In the genomic region with DNA sequence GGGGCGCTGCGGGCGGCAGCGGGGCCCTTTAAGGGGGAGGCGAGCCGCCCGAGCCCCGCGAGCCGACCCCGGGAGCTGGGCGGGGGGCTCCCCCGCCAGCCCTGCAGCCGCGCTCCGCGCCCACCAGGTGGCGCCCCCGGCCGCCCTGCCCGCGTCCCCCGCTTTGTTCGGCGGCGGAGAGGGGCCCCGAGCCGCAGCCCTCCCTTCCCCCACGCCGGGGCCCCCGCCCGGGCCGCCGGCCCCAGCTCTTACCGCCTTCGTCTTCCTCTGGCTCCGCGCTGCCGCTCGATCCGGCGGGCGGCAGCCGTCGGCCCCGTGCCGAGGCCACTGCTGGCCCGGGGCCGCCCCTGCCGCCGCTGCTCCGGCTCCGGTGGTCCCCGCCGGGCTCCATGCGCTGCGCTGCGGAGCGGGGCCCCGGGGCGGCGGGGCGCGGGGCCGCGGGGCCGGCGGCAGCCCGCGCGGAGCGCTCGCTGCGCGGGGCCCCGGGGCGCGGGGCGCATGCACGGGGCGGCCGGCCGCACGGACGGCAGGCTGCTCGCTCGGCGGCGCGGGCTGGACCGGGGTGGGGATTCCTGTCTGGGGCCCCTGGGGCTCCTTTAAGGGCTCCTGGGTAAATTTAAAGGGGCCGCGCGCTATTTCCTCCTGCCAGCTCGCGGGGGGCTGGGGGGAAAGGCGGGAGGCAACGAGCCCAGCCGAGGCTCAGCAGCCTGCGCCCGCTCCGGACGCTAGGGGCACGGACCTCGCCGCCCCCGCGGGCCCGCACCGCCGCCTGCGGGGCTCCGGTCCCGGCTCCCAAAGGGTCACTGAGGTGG, we compare ENCODE assay signal across 7 cellular contexts. TPM values are rescaled to one million over a fixed set of nuclear protein-coding genes. Genes with fewer than 3 reads are reported as not detected.
DNase-seq lines count a peak whose midpoint lies in the region; ATAC-seq and TF ChIP-seq lines count a peak whose summit lies in the region.

Gene ZFTA, minus strand, starts transcription at position 544 of the 812 bp plus-strand sequence. Its CDS starts 153 bp downstream, at position 391.

- H3K9me3 ChIP-seq in endodermal cell (ENCODE audit: control insufficient read depth, low read length) = no peaks in the 10 kb centered on the region

- H3K9ac ChIP-seq in endodermal cell (ENCODE audit: extremely low read depth, low read length, poor library complexity, severe bottlenecking) = peak within 1 kb of the TSS; percentile 75

- H3K27ac Mint-ChIP-seq in endodermal cell = peak within 1 kb of the TSS; percentile 90

- peaks cover 4% of the 10 kb centered on the region for H3K36me3 ChIP-seq in endodermal cell (ENCODE audit: control insufficient read depth, insufficient read depth, low read length)

- peaks cover 14% of the 10 kb centered on the region for H3K27me3 ChIP-seq in endodermal cell (ENCODE audit: control insufficient read depth, insufficient read depth, low read length, poor library complexity, severe bottlenecking)

- peak within 1 kb of the TSS; percentile 92 for H3K27ac ChIP-seq in endodermal cell (ENCODE audit: low read depth, low read length)

- ATAC-seq in HG02885 (IDR thresholded peaks at IDR 0.05; ENCODE audit: poor library complexity, unreplicated experiment) = peak; percentile 70

- H3K27me3 Mint-ChIP-seq in endodermal cell (ENCODE audit: insufficient read depth) = peaks cover 29% of the 10 kb centered on the region

- H3K4me3 ChIP-seq in endodermal cell (ENCODE audit: low read length) = peak within 1 kb of the TSS; percentile 97

- TF ChIP-seq CTCF in GM13977 (IDR thresholded peaks at IDR 0.05; ENCODE audit: extremely low read depth, insufficient read depth, missing control alignments) = peak; percentile 93
- peak; percentile 83 for TF ChIP-seq CTCF in endodermal cell (conservative IDR thresholded peaks at IDR 0.05)

- peak; percentile 92 for DNase-seq in GM13977 (ENCODE audit: low spot score)
- DNase-seq in NCI-H526 (lab: John Stamatoyannopoulos, UW) = peak; percentile 50 to 92
- peak; percentile 19 to 34 for DNase-seq in activated CD8-positive, alpha-beta memory T cell treated with anti-CD3 and anti-CD28 coated beads for 4 hours (ENCODE audit: low read depth in 2 of 2)
- DNase-seq in endodermal cell = peak; percentile 90
- DNase-seq in mesenteric fat pad (ENCODE audit: low spot score) = peak; percentile 89
- peak; percentile 45 to 46 for DNase-seq in stimulated activated CD8-positive, alpha-beta memory T cell treated with anti-CD3 and anti-CD28 coated beads, Interleukin-2, amount 100 ng/mL, for 48 hours (ENCODE audit: low read depth in 2 of 2)

- H3K36me3 Mint-ChIP-seq in endodermal cell (ENCODE audit: low read depth) = peaks cover 2% of the 10 kb centered on the region

- H3K4me1 ChIP-seq in endodermal cell (ENCODE audit: control insufficient read depth, insufficient read depth, low read length) = peaks cover 5% of the 10 kb centered on the region

- in situ Hi-C loops in GM13977 (cut with MboI; ENCODE audit: low pct_unique_long_range_greater_than_20kb, low sequenced_read_pairs, unreplicated experiment) = no loop called here

- peaks cover 33% of the 10 kb centered on the region for H3K4me1 Mint-ChIP-seq in endodermal cell

- WGBS in endodermal cell (ENCODE audit: insufficient coverage in 1 of 2, insufficient read length in 1 of 2), 2 experiments = 0% methylated on average over 13 to 114 of the region's 114 CpGs

- no peaks in the 10 kb centered on the region for H3K9me3 Mint-ChIP-seq in endodermal cell

- H3K4me3 Mint-ChIP-seq in endodermal cell = peak within 1 kb of the TSS; percentile 91

RNA-seq across cellular contexts. Expression of gene ZFTA, which starts in this region (rescaled TPM):
- total RNA-seq in endodermal cell (10 to 100 TPM; 31.9 to 38.0 TPM), mesenteric fat pad (15.3 TPM)
- polyA plus RNA-seq in endodermal cell (2013, experiment 1 of 2) = 40.9 TPM
- polyA plus RNA-seq in endodermal cell (2013, experiment 2 of 2) = 38.5 TPM

Comparison
In these comparisons a context has a peak if more than half of its experiments do, and no peak if none do; other contexts are left out.
1. Peak in every context shown above with its lines: DNase-seq, ATAC-seq, H3K4me3 ChIP-seq and H3K27ac ChIP-seq.
2. DNase-seq: peak in every context shown above with its lines; median percentile 92 in GM13977; 90 in endodermal cell; 89 in mesenteric fat pad; 71 in NCI-H526; 46 in stimulated activated CD8-positive, alpha-beta memory T cell treated with anti-CD3 and anti-CD28 coated beads, Interleukin-2, amount 100 ng/mL, for 48 hours; 26 in activated CD8-positive, alpha-beta memory T cell treated with anti-CD3 and anti-CD28 coated beads for 4 hours.